20 cellular contexts compared by ENCODE assay signal in genomic region chr6:147643341-147644200, GRCh38.
DNase-seq lines count a peak whose midpoint lies in the region; TF ChIP-seq lines count a peak whose summit lies in the region.
"Had no signal": no experiment of that assay in that cellular context is flagged by ENCODE, and none has a peak within 500 bp of the region (broad histone marks: within the 10 kb centered on the region; RNA-seq: fewer than 3 reads in every experiment).

No MANE protein-coding gene starts in this region.

- POLR2A ChIA-PET in Caco-2 (lab: Charles Lee), result no interaction called here

- H3K4me1 Mint-ChIP-seq in Caco-2 (ENCODE audit: low read depth, unreplicated experiment), result peaks cover 31% of the 10 kb centered on the region

- H3K4me3 ChIP-seq in Caco-2 (ENCODE audit: low read depth, low read length), result no peak overlapping the region
- no peak overlapping the region for H3K4me3 ChIP-seq in SJSA1
- H3K4me3 ChIP-seq in epithelial cell of esophagus (ENCODE audit: low read length), result no peak overlapping the region

- no peaks in the 10 kb centered on the region for H3K36me3 Mint-ChIP-seq in Caco-2 (ENCODE audit: insufficient read depth, unreplicated experiment)

- peaks cover 25% of the 10 kb centered on the region for H3K4me1 ChIP-seq in Caco-2
- peaks cover 45% of the 10 kb centered on the region for H3K4me1 ChIP-seq in SJSA1 (replicated peaks)
- H3K4me1 ChIP-seq: BE2C had no signal

- no peaks in the 10 kb centered on the region for H3K27me3 ChIP-seq in Caco-2 (replicated peaks; ENCODE audit: control insufficient read depth, insufficient read depth, low read length)
- no peaks in the 10 kb centered on the region for H3K27me3 ChIP-seq in SJSA1 (replicated peaks)
- H3K27me3 ChIP-seq: BE2C had no signal

- CTCF ChIA-PET in Caco-2 (lab: Charles Lee), result no interaction called here

- peak overlapping the region; percentile 77 for H3K27ac ChIP-seq in SJSA1

- no peak overlapping the region for H3K4me3 Mint-ChIP-seq in Caco-2 (ENCODE audit: unreplicated experiment)

- no peaks in the 10 kb centered on the region for H3K27me3 Mint-ChIP-seq in Caco-2 (ENCODE audit: insufficient read depth, unreplicated experiment)

- peak overlapping the region; percentile 89 for H3K27ac Mint-ChIP-seq in Caco-2 (ENCODE audit: unreplicated experiment)

- no TSS peak for BruUV-seq in Caco-2 (replicated peaks; lab: Mats Ljungman, UMichigan)

- no peak for DNase-seq in Caco-2
- DNase-seq in M059J (ENCODE audit: low read depth), result peak; percentile 4
- DNase-seq in SJSA1 (ENCODE audit: low read depth in 1 of 2, low spot score in 2 of 2), result peak in 1 of 2 experiments; percentile 33
- DNase-seq in epithelial cell of esophagus (ENCODE audit: low read depth), result peak; percentile 50
- DNase-seq in iPS-NIHi7 (ENCODE audit: extremely low spot score), result no peak
- DNase-seq in stimulated activated naive CD4-positive, alpha-beta T cell treated with Interleukin-2 at 50 U/mL for 16 hours (lab: John Stamatoyannopoulos, UW), result no peak
- no peak for DNase-seq in mucosa of gallbladder (ENCODE audit: low spot score)
- no peak for DNase-seq in activated T-cell treated with anti-CD3 and anti-CD28 coated beads, Interleukin-2, amount 50 U/mL, for 1 hour
- DNase-seq: BE2C, DMS79 treated with DMSO at 0.1 percent for 48 hours, GOT3, MM.1S, NCI-H1092 treated with DMSO at 0.1 percent for 48 hours, NCI-H2081, NCI-H2171, NCI-H345, NCI-H524, OCI-M1, Right ventricle myocardium superior, SW 1271 had no signal

- TF ChIP-seq CTCF in Caco-2 (IDR thresholded peaks at IDR 0.05; ENCODE audit: insufficient read depth in 1 of 2, low read depth in 1 of 2, low read length in 1 of 2, severe bottlenecking in 1 of 2, unreplicated experiment in 1 of 2) (no peak), epithelial cell of esophagus (IDR thresholded peaks at IDR 0.05; ENCODE audit: insufficient read depth, low read depth, low read length, missing control alignments) (no peak)

- H3K9me3 ChIP-seq in Caco-2 (no peaks in the 10 kb centered on the region), SJSA1 (replicated peaks) (no peaks in the 10 kb centered on the region)
- H3K9me3 ChIP-seq: BE2C had no signal

- intact Hi-C loops in Caco-2 (cut with micrococcal nuclease; ENCODE audit: unreplicated experiment), result loop anchor here (2.0 to 5.0 kb wide), 2 partner anchors 135 to 329 kb away; partner anchors contain the start of gene SAMD5

- H3K9me3 Mint-ChIP-seq in Caco-2 (ENCODE audit: unreplicated experiment), result peaks cover 10% of the 10 kb centered on the region

- no peaks in the 10 kb centered on the region for H3K36me3 ChIP-seq in Caco-2 (ENCODE audit: control insufficient read depth, insufficient read depth, low read length)
- no peaks in the 10 kb centered on the region for H3K36me3 ChIP-seq in SJSA1
- H3K36me3 ChIP-seq: BE2C had no signal

Comparison
In these comparisons a context has a peak if more than half of its experiments do, and no peak if none do; other contexts are left out.
1. DNase-seq: peak in M059J (single experiment) and epithelial cell of esophagus (single experiment); none in Caco-2 (0 of 2), iPS-NIHi7 (single experiment), stimulated activated naive CD4-positive, alpha-beta T cell treated with Interleukin-2 at 50 U/mL for 16 hours (single experiment), mucosa of gallbladder (single experiment) and activated T-cell treated with anti-CD3 and anti-CD28 coated beads, Interleukin-2, amount 50 U/mL, for 1 hour (single experiment).